In genomic region chr9:92463989-92464388, GRCh38 we compare ENCODE assay signal across 12 cellular contexts.
A peak's percentile ranks its signal among the peaks of the same experiment; 100 is the strongest.
DNase-seq lines count a peak whose midpoint lies in the region; ATAC-seq and TF ChIP-seq lines count a peak whose summit lies in the region.
"Had no signal": no experiment of that assay in that cellular context is flagged by ENCODE, and none has a peak within 500 bp of the region (broad histone marks: within the 10 kb centered on the region; RNA-seq: fewer than 3 reads in every experiment).

No MANE protein-coding gene starts in this region.

- no peak overlapping the region for H3K4me3 Mint-ChIP-seq in stimulated activated effector memory CD8-positive, alpha-beta T cell treated with anti-CD3 and anti-CD28 coated beads, Interleukin-12 subunit alpha, Interleukin-12 subunit beta, amount 100 ng/mL, for 72 hours
- H3K4me3 Mint-ChIP-seq: activated CD8-positive, alpha-beta T cell treated with anti-CD3 and anti-CD28 coated beads, Interleukin-2, amount 10 ng/mL, durations not matched to agents 7 days and 5 days; stimulated activated naive B cell treated with anti-CD40 and anti-IgM and Interleukin-4, amounts not matched to agents 10 μg/mL and 1 μg/mL and 100 μg/mL, for 72 hours had no signal

- no peaks in the 10 kb centered on the region for H3K4me1 Mint-ChIP-seq in stimulated activated effector memory CD8-positive, alpha-beta T cell treated with anti-CD3 and anti-CD28 coated beads, Interleukin-12 subunit alpha, Interleukin-12 subunit beta, amount 100 ng/mL, for 72 hours
- H3K4me1 Mint-ChIP-seq: stimulated activated naive B cell treated with anti-CD40 and anti-IgM and Interleukin-4, amounts not matched to agents 10 μg/mL and 1 μg/mL and 100 μg/mL, for 72 hours had no signal

- no peaks in the 10 kb centered on the region for H3K9me3 Mint-ChIP-seq in stimulated activated effector memory CD8-positive, alpha-beta T cell treated with anti-CD3 and anti-CD28 coated beads, Interleukin-12 subunit alpha, Interleukin-12 subunit beta, amount 100 ng/mL, for 72 hours
- H3K9me3 Mint-ChIP-seq: stimulated activated naive B cell treated with anti-CD40 and anti-IgM and Interleukin-4, amounts not matched to agents 10 μg/mL and 1 μg/mL and 100 μg/mL, for 72 hours had no signal

- no peak overlapping the region for H3K27ac Mint-ChIP-seq in stimulated activated effector memory CD8-positive, alpha-beta T cell treated with anti-CD3 and anti-CD28 coated beads, Interleukin-12 subunit alpha, Interleukin-12 subunit beta, amount 100 ng/mL, for 72 hours
- H3K27ac Mint-ChIP-seq: activated CD8-positive, alpha-beta T cell treated with anti-CD3 and anti-CD28 coated beads, Interleukin-2, amount 10 ng/mL, durations not matched to agents 7 days and 5 days; stimulated activated naive B cell treated with anti-CD40 and anti-IgM and Interleukin-4, amounts not matched to agents 10 μg/mL and 1 μg/mL and 100 μg/mL, for 72 hours had no signal

- no peak overlapping the region for H3K4me3 ChIP-seq in retinal pigment epithelial cell (ENCODE audit: low read length)

- peak; percentile 88 for ATAC-seq in SK-N-SH treated with all-trans-retinoic acid at 6 μM for 48 hours
- ATAC-seq in stimulated activated effector memory CD8-positive, alpha-beta T cell treated with anti-CD3 and anti-CD28 coated beads, Interleukin-12 subunit alpha, Interleukin-12 subunit beta, amount 100 ng/mL, for 72 hours, result no peak
- ATAC-seq in HG03354 (IDR thresholded peaks at IDR 0.05; ENCODE audit: poor library complexity, severe bottlenecking, unreplicated experiment), result no peak
- no peak for ATAC-seq in HG02884 (IDR thresholded peaks at IDR 0.05; ENCODE audit: unreplicated experiment)
- ATAC-seq: activated CD8-positive, alpha-beta T cell treated with anti-CD3 and anti-CD28 coated beads, Interleukin-2, amount 10 ng/mL, durations not matched to agents 7 days and 5 days; esophagus mucosa; stimulated activated naive B cell treated with anti-CD40 and anti-IgM and Interleukin-4, amounts not matched to agents 10 μg/mL and 1 μg/mL and 100 μg/mL, for 72 hours had no signal

- TF ChIP-seq CTCF in retinal pigment epithelial cell (conservative IDR thresholded peaks at IDR 0.05; ENCODE audit: low read depth, low read length), result no peak

- DNase-seq in COLO829 (ENCODE audit: low spot score), result peak; percentile 57
- peak; percentile 80 for DNase-seq in fibroblast of the conjunctiva (ENCODE audit: low read depth)
- DNase-seq in retinal pigment epithelial cell (ENCODE audit: low read depth), result peak; percentile 65
- DNase-seq in stimulated activated effector memory CD8-positive, alpha-beta T cell treated with anti-CD3 and anti-CD28 coated beads, Interleukin-12 subunit alpha, Interleukin-12 subunit beta, amount 100 ng/mL, for 72 hours (ENCODE audit: low spot score in 2 of 2), result no peak
- DNase-seq in NK-92 treated with Interleukin-12 subunit alpha and Interleukin-12 subunit beta, amount 100 ng/mL, for 24 hours (lab: John Stamatoyannopoulos, UW), result no peak
- DNase-seq: activated CD8-positive, alpha-beta T cell treated with anti-CD3 and anti-CD28 coated beads, Interleukin-2, amount 10 ng/mL, durations not matched to agents 7 days and 5 days; NCI-H510A treated with DMSO at 0.1 percent for 48 hours; stimulated activated naive B cell treated with anti-CD40 and anti-IgM and Interleukin-4, amounts not matched to agents 10 μg/mL and 1 μg/mL and 100 μg/mL, for 72 hours had no signal

- no peaks in the 10 kb centered on the region for H3K36me3 Mint-ChIP-seq in stimulated activated effector memory CD8-positive, alpha-beta T cell treated with anti-CD3 and anti-CD28 coated beads, Interleukin-12 subunit alpha, Interleukin-12 subunit beta, amount 100 ng/mL, for 72 hours
- H3K36me3 Mint-ChIP-seq: stimulated activated naive B cell treated with anti-CD40 and anti-IgM and Interleukin-4, amounts not matched to agents 10 μg/mL and 1 μg/mL and 100 μg/mL, for 72 hours had no signal

TF ChIP-seq in SK-N-SH treated with all-trans-retinoic acid at 6 μM for 48 hours, 23 proteins besides CTCF, POLR2A, EP300 and RAD21:
- TF ChIP-seq TOX (CRISPR knock-in tag; IDR thresholded peaks at IDR 0.05; ENCODE audit: borderline replicate concordance) (0 out of 2 replicates have a peak, but pooled peaks have one; percentile 34), RARB (CRISPR knock-in tag; IDR thresholded peaks at IDR 0.05) (no peak)
TF ChIP-seq in SK-N-SH treated with all-trans-retinoic acid at 6 μM for 48 hours: peak in this region for 1.

Comparison
In these comparisons a context has a peak if more than half of its experiments do, and no peak if none do; other contexts are left out.
1. DNase-seq: peak in COLO829 (single experiment), fibroblast of the conjunctiva (single experiment) and retinal pigment epithelial cell (single experiment); none in stimulated activated effector memory CD8-positive, alpha-beta T cell treated with anti-CD3 and anti-CD28 coated beads, Interleukin-12 subunit alpha, Interleukin-12 subunit beta, amount 100 ng/mL, for 72 hours (0 of 2) and NK-92 treated with Interleukin-12 subunit alpha and Interleukin-12 subunit beta, amount 100 ng/mL, for 24 hours (single experiment).